Comparison of ENCODE assay signal across 38 cellular contexts in the genomic region with DNA sequence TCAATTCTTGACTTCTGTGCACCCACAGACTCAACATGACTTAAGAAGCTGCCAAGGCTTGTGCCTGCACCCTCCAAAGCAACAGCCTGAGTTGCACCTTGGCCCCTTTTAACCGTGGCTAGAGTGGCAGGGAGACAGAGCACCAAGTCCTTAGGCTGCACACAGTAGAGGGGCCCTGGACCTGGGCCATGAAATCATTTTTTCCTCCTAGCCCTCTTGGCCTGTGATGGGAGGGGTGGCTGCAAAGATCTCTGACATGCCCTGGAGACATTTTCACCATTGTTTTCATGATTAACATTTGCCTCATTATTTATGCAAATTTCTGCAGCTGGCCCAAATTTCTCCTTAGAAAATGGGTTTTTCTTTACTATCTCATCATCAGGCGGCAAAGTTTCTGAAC.
"Had no signal": no experiment of that assay in that cellular context is flagged by ENCODE, and none has a peak within 500 bp of the region (broad histone marks: within the 10 kb centered on the region; RNA-seq: fewer than 3 reads in every experiment).

No MANE protein-coding gene starts in this region.

- H3K36me3 ChIP-seq: ascending aorta, cardiac muscle cell had no signal

- H3K27me3 Mint-ChIP-seq: activated B cell treated with CpG ODN at 0.5 μM for 24 hours; activated CD4-positive, alpha-beta memory T cell treated with anti-CD3 and anti-CD28 coated beads for 36 hours; activated CD4-positive, alpha-beta T cell treated with anti-CD3 and anti-CD28 coated beads, Interleukin-2, amount 10 ng/mL, durations not matched to agents 24 days and 14 days; activated CD8-positive, alpha-beta T cell treated with anti-CD3 and anti-CD28 coated beads for 36 hours; activated naive CD4-positive, alpha-beta T cell treated with anti-CD3 and anti-CD28 coated beads, Interleukin-2, amount 10 ng/mL, durations not matched to agents 7 days and 5 days; activated naive CD4-positive, alpha-beta T cell treated with anti-CD3 and anti-CD28 coated beads, Interleukin-2, amount 50 U/mL, for 24 hours; activated naive CD8-positive, alpha-beta T cell; activated naive CD8-positive, alpha-beta T cell treated with anti-CD3 and anti-CD28 coated beads, Interleukin-2, amount 10 ng/mL, durations not matched to agents 7 days and 5 days; activated naive CD8-positive, alpha-beta T cell treated with anti-CD3 and anti-CD28 coated beads, Interleukin-2, amount 50 U/mL, for 24 hours; activated T-helper 17 cell treated with anti-CD3 and anti-CD28 coated beads, Interleukin-2, amount 50 U/mL, for 72 hours; brain; central memory CD8-positive, alpha-beta T cell had no signal

- H3K4me3 Mint-ChIP-seq: activated B cell treated with CpG ODN at 0.5 μM for 24 hours; activated CD4-positive, alpha-beta memory T cell treated with anti-CD3 and anti-CD28 coated beads for 36 hours; activated CD4-positive, alpha-beta T cell treated with anti-CD3 and anti-CD28 coated beads, Interleukin-2, amount 10 ng/mL, durations not matched to agents 24 days and 14 days; activated CD8-positive, alpha-beta T cell treated with anti-CD3 and anti-CD28 coated beads for 36 hours; activated naive CD4-positive, alpha-beta T cell treated with anti-CD3 and anti-CD28 coated beads, Interleukin-2, amount 10 ng/mL, durations not matched to agents 7 days and 5 days; activated naive CD4-positive, alpha-beta T cell treated with anti-CD3 and anti-CD28 coated beads, Interleukin-2, amount 50 U/mL, for 24 hours; activated naive CD8-positive, alpha-beta T cell; activated naive CD8-positive, alpha-beta T cell treated with anti-CD3 and anti-CD28 coated beads, Interleukin-2, amount 10 ng/mL, durations not matched to agents 7 days and 5 days; activated naive CD8-positive, alpha-beta T cell treated with anti-CD3 and anti-CD28 coated beads, Interleukin-2, amount 50 U/mL, for 24 hours; activated T-cell treated with anti-CD3 and anti-CD28 coated beads, Interleukin-2, amount 50 U/mL, for 4 hours; activated T-cell treated with anti-CD3 and anti-CD28 coated beads, Interleukin-2, amount 50 U/mL, for 72 hours; activated T-helper 1 cell treated with anti-CD3 and anti-CD28 coated beads, Interleukin-12 subunit alpha, Interleukin-12 subunit beta, Interleukin-2, Interleukin-4 antibody, amounts not matched to agents 30 ng/mL and 10 ng/mL and 1 ng/mL, durations not matched to agents 14 hours and 24 hours and 36 hours; activated T-helper 17 cell treated with anti-CD3 and anti-CD28 coated beads, Interleukin-2, amount 50 U/mL, for 72 hours; brain; central memory CD8-positive, alpha-beta T cell; T-helper 1 cell treated with Interleukin-12 subunit alpha and Interleukin-12 subunit beta and Interleukin-4 antibody, amounts not matched to agents 30 μg/mL and 1 μg/mL, for 36 hours; T-helper 2 cell treated with Interferon-gamma antibody and Interleukin-4, amounts not matched to agents 5 μg/mL and 100 μg/mL, for 36 hours had no signal

- H3K27me3 ChIP-seq: ascending aorta, cardiac muscle cell had no signal

- H3K9me3 Mint-ChIP-seq: activated naive CD4-positive, alpha-beta T cell treated with anti-CD3 and anti-CD28 coated beads, Interleukin-2, amount 50 U/mL, for 24 hours had no signal

- H3K4me1 ChIP-seq: ascending aorta had no signal

- ATAC-seq: activated CD8-positive, alpha-beta T cell treated with anti-CD3 and anti-CD28 coated beads for 36 hours; activated naive CD8-positive, alpha-beta T cell treated with anti-CD3 and anti-CD28 coated beads, Interleukin-2, amount 50 U/mL, for 24 hours; activated T-cell treated with anti-CD3 and anti-CD28 coated beads, Interleukin-2, amount 50 U/mL, for 4 hours; activated T-cell treated with anti-CD3 and anti-CD28 coated beads, Interleukin-2, amount 50 U/mL, for 72 hours; activated T-helper 17 cell treated with anti-CD3 and anti-CD28 coated beads, Interleukin-2, amount 50 U/mL, for 72 hours had no signal

- H3K27ac Mint-ChIP-seq: activated B cell treated with CpG ODN at 0.5 μM for 24 hours; activated CD4-positive, alpha-beta memory T cell treated with anti-CD3 and anti-CD28 coated beads for 36 hours; activated CD4-positive, alpha-beta T cell treated with anti-CD3 and anti-CD28 coated beads, Interleukin-2, amount 10 ng/mL, durations not matched to agents 24 days and 14 days; activated CD8-positive, alpha-beta T cell treated with anti-CD3 and anti-CD28 coated beads for 36 hours; activated naive CD4-positive, alpha-beta T cell treated with anti-CD3 and anti-CD28 coated beads, Interleukin-2, amount 10 ng/mL, durations not matched to agents 7 days and 5 days; activated naive CD4-positive, alpha-beta T cell treated with anti-CD3 and anti-CD28 coated beads, Interleukin-2, amount 50 U/mL, for 24 hours; activated naive CD8-positive, alpha-beta T cell; activated naive CD8-positive, alpha-beta T cell treated with anti-CD3 and anti-CD28 coated beads, Interleukin-2, amount 10 ng/mL, durations not matched to agents 7 days and 5 days; activated naive CD8-positive, alpha-beta T cell treated with anti-CD3 and anti-CD28 coated beads, Interleukin-2, amount 50 U/mL, for 24 hours; activated T-cell treated with anti-CD3 and anti-CD28 coated beads, Interleukin-2, amount 50 U/mL, for 72 hours; activated T-helper 1 cell treated with anti-CD3 and anti-CD28 coated beads, Interleukin-12 subunit alpha, Interleukin-12 subunit beta, Interleukin-2, Interleukin-4 antibody, amounts not matched to agents 30 ng/mL and 10 ng/mL and 1 ng/mL, durations not matched to agents 14 hours and 24 hours and 36 hours; activated T-helper 17 cell treated with anti-CD3 and anti-CD28 coated beads, Interleukin-2, amount 50 U/mL, for 72 hours; brain; T-helper 1 cell treated with Interleukin-12 subunit alpha and Interleukin-12 subunit beta and Interleukin-4 antibody, amounts not matched to agents 30 μg/mL and 1 μg/mL, for 36 hours; T-helper 2 cell treated with Interferon-gamma antibody and Interleukin-4, amounts not matched to agents 5 μg/mL and 100 μg/mL, for 36 hours had no signal

- H3K9me3 ChIP-seq: ascending aorta had no signal

- H3K4me1 Mint-ChIP-seq: activated B cell treated with CpG ODN at 0.5 μM for 24 hours; activated CD4-positive, alpha-beta T cell treated with anti-CD3 and anti-CD28 coated beads, Interleukin-2, amount 10 ng/mL, durations not matched to agents 24 days and 14 days; activated naive CD4-positive, alpha-beta T cell treated with anti-CD3 and anti-CD28 coated beads, Interleukin-2, amount 10 ng/mL, durations not matched to agents 7 days and 5 days; activated naive CD4-positive, alpha-beta T cell treated with anti-CD3 and anti-CD28 coated beads, Interleukin-2, amount 50 U/mL, for 24 hours; activated naive CD8-positive, alpha-beta T cell treated with anti-CD3 and anti-CD28 coated beads, Interleukin-2, amount 10 ng/mL, durations not matched to agents 7 days and 5 days; activated naive CD8-positive, alpha-beta T cell treated with anti-CD3 and anti-CD28 coated beads, Interleukin-2, amount 50 U/mL, for 24 hours; activated T-helper 17 cell treated with anti-CD3 and anti-CD28 coated beads, Interleukin-2, amount 50 U/mL, for 72 hours; brain; central memory CD8-positive, alpha-beta T cell had no signal

- H3K4me3 ChIP-seq: ascending aorta, cardiac muscle cell had no signal

- H3K36me3 Mint-ChIP-seq: activated CD4-positive, alpha-beta memory T cell treated with anti-CD3 and anti-CD28 coated beads for 36 hours; activated naive CD4-positive, alpha-beta T cell treated with anti-CD3 and anti-CD28 coated beads, Interleukin-2, amount 10 ng/mL, durations not matched to agents 7 days and 5 days; activated naive CD4-positive, alpha-beta T cell treated with anti-CD3 and anti-CD28 coated beads, Interleukin-2, amount 50 U/mL, for 24 hours; activated naive CD8-positive, alpha-beta T cell; activated naive CD8-positive, alpha-beta T cell treated with anti-CD3 and anti-CD28 coated beads, Interleukin-2, amount 10 ng/mL, durations not matched to agents 7 days and 5 days had no signal

- DNase-seq: activated B cell treated with CpG ODN at 0.5 μM for 24 hours; activated CD4-positive, alpha-beta memory T cell treated with anti-CD3 and anti-CD28 coated beads for 36 hours; activated CD4-positive, alpha-beta T cell treated with anti-CD3 and anti-CD28 coated beads for 4 hours; activated CD4-positive, alpha-beta T cell treated with anti-CD3 and anti-CD28 coated beads, Interleukin-2, amount 10 ng/mL, durations not matched to agents 24 days and 14 days; activated CD4-positive, alpha-beta T cell treated with anti-CD3 and anti-CD28 coated beads, Interleukin-2, amount 50 U/mL, for 1 hour; activated CD4-positive, alpha-beta T cell treated with anti-CD3 and anti-CD28 coated beads, Interleukin-2, amount 50 U/mL, for 4 hours; activated CD4-positive, CD25-positive, alpha-beta regulatory T cell treated with anti-CD3 and anti-CD28 coated beads, Interleukin-2, amount 50 U/mL, for 72 hours; activated CD8-positive, alpha-beta memory T cell treated with anti-CD3 and anti-CD28 coated beads, Interleukin-2, amount 50 U/mL, for 4 hours; activated CD8-positive, alpha-beta T cell treated with anti-CD3 and anti-CD28 coated beads for 36 hours; activated effector memory CD4-positive, alpha-beta T cell treated with anti-CD3 and anti-CD28 coated beads, Interleukin-2, amount 50 U/mL, for 16 hours; activated gamma-delta T cell treated with Interleukin-2 at 50 U/mL for 16 hours; activated naive CD4-positive, alpha-beta T cell; activated naive CD4-positive, alpha-beta T cell treated with anti-CD3 and anti-CD28 coated beads, Interleukin-2, amount 10 ng/mL, durations not matched to agents 7 days and 5 days; activated naive CD8-positive, alpha-beta T cell treated with anti-CD3 and anti-CD28 coated beads, Interleukin-2, amount 10 ng/mL, durations not matched to agents 7 days and 5 days; activated naive CD8-positive, alpha-beta T cell treated with anti-CD3 and anti-CD28 coated beads, Interleukin-2, amount 50 U/mL, for 24 hours; activated T-cell treated with anti-CD3 and anti-CD28 coated beads for 4 hours; activated T-cell treated with anti-CD3 and anti-CD28 coated beads, Interleukin-2, amount 50 U/mL, for 1 hour; activated T-cell treated with anti-CD3 and anti-CD28 coated beads, Interleukin-2, amount 50 U/mL, for 4 hours; activated T-cell treated with anti-CD3 and anti-CD28 coated beads, Interleukin-2, amount 50 U/mL, for 72 hours; amygdala; anterior cingulate cortex; cerebellar nuclear complex; T-helper 1 cell; T-helper 2 cell; T-helper 9 cell had no signal

- H3K27ac ChIP-seq: ascending aorta, cardiac muscle cell, VCaP had no signal

- FAIRE-seq: bronchial epithelial cell, TTC549 had no signal
